26 cellular contexts compared by ENCODE assay signal in the genomic region with DNA sequence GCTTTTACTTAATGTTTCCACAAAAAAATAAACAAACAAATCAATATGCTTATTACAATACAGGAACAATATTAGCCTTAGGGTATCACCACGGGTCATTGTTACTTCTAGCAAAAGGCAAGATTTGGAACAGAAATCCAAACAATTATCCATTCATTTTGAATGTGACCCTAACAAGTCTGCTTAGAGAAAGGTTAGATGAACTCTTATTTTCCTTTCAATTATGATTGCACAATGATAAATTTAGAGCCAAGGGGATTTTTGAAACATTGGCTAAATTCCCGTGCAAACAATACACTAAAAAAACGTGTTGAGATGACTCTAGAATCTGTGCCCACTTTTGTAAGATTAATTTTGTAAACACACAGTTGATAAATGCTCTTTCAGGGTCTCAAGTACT.
A peak's percentile ranks its signal among the peaks of the same experiment; 100 is the strongest.
DNase-seq lines count a peak whose midpoint lies in the region; ATAC-seq and TF ChIP-seq lines count a peak whose summit lies in the region.
"Had no signal": no experiment of that assay in that cellular context is flagged by ENCODE, and none has a peak within 500 bp of the region (broad histone marks: within the 10 kb centered on the region; RNA-seq: fewer than 3 reads in every experiment).

No MANE protein-coding gene starts in this region.

- peak; percentile 8 for ATAC-seq in left lung
- ATAC-seq in GM21381 (IDR thresholded peaks at IDR 0.05; ENCODE audit: unreplicated experiment): no peak
- ATAC-seq: activated CD8-positive, alpha-beta T cell treated with anti-CD3 and anti-CD28 coated beads, Interleukin-2, amount 10 ng/mL, durations not matched to agents 7 days and 5 days; left lobe of liver; stimulated activated naive B cell treated with anti-CD40 and anti-IgM and Interleukin-4, amounts not matched to agents 10 μg/mL and 1 μg/mL and 100 μg/mL, for 72 hours; upper lobe of right lung had no signal

- no peak overlapping the region for H3K9ac ChIP-seq in SU-DHL-6 (ENCODE audit: low read length)

- peak overlapping the region; percentile 22 for H2AFZ ChIP-seq in SU-DHL-6 (ENCODE audit: low read depth, low read length, severe bottlenecking)

- no peak overlapping the region for H3K27ac ChIP-seq in SU-DHL-6 (ENCODE audit: low read depth, low read length)
- H3K27ac ChIP-seq in left lung: no peak overlapping the region
- H3K27ac ChIP-seq: Peyer's patch, upper lobe of right lung had no signal

- TF ChIP-seq CTCF in SU-DHL-6 (IDR thresholded peaks at IDR 0.05; ENCODE audit: insufficient read depth, low read length, poor library complexity, severe bottlenecking) (no peak), left lung (IDR thresholded peaks at IDR 0.05) (no peak)

- no peaks in the 10 kb centered on the region for H3K79me2 ChIP-seq in SU-DHL-6 (ENCODE audit: insufficient read depth, low read length)

- no peaks in the 10 kb centered on the region for H3F3A ChIP-seq in SU-DHL-6 (ENCODE audit: insufficient read depth)

- H3K4me3 ChIP-seq in SU-DHL-6 (ENCODE audit: insufficient read depth, low read length, poor library complexity, severe bottlenecking) (no peak overlapping the region), left lung (no peak overlapping the region)
- H3K4me3 ChIP-seq: Peyer's patch, upper lobe of right lung had no signal

- H3K27me3 ChIP-seq in SU-DHL-6 (ENCODE audit: low read length): no peaks in the 10 kb centered on the region
- no peaks in the 10 kb centered on the region for H3K27me3 ChIP-seq in left lung
- H3K27me3 ChIP-seq: Peyer's patch, upper lobe of right lung had no signal

- H3K36me3 ChIP-seq in SU-DHL-6 (ENCODE audit: low read length) (no peaks in the 10 kb centered on the region), left lung (no peaks in the 10 kb centered on the region)
- H3K36me3 ChIP-seq: Peyer's patch, upper lobe of right lung had no signal

- no peaks in the 10 kb centered on the region for H4K20me1 ChIP-seq in SU-DHL-6 (ENCODE audit: low read depth, low read length)

- H3K9me2 ChIP-seq in SU-DHL-6 (replicated peaks; ENCODE audit: insufficient read depth, low read length): no peaks in the 10 kb centered on the region

- H3K9me3 ChIP-seq in SU-DHL-6 (ENCODE audit: insufficient read depth, low read length): 0 out of 2 replicates have a peak, but pooled peaks cover 12% of the 10 kb centered on the region
- H3K9me3 ChIP-seq in left lung: peaks cover 0 to 11% of the 10 kb centered on the region in 2 donors
- H3K9me3 ChIP-seq: Peyer's patch, upper lobe of right lung had no signal

- DNase-seq in NCI-H2029 treated with DMSO at 0.1 percent for 48 hours (lab: John Stamatoyannopoulos, UW) (peak; percentile 73), NCI-H2029 (lab: John Stamatoyannopoulos, UW) (no peak), NCI-H2081 treated with DMSO at 0.1 percent for 48 hours (lab: John Stamatoyannopoulos, UW) (peak; percentile 87), left lung (no peak), RPMI8226 (no peak), DMS 273 treated with DMSO at 0.1 percent for 48 hours (lab: John Stamatoyannopoulos, UW) (no peak)
- DNase-seq: 8988T; activated CD4-positive, alpha-beta T cell treated with anti-CD3 and anti-CD28 coated beads for 4 hours; activated CD8-positive, alpha-beta T cell treated with anti-CD3 and anti-CD28 coated beads, Interleukin-2, amount 10 ng/mL, durations not matched to agents 7 days and 5 days; activated naive CD4-positive, alpha-beta T cell treated with anti-CD3 and anti-CD28 coated beads for 36 hours; C1 segment of cervical spinal cord; Caco-2; cerebellar nuclear complex; mesendoderm; MV-4-11; NCI-H524 treated with DMSO at 0.1 percent for 48 hours; Peyer's patch; retina; small intestine; stimulated activated naive B cell treated with anti-CD40 and anti-IgM and Interleukin-4, amounts not matched to agents 10 μg/mL and 1 μg/mL and 100 μg/mL, for 72 hours; substantia nigra; T-helper 9 cell; upper lobe of right lung had no signal

- no peak overlapping the region for H3K4me2 ChIP-seq in SU-DHL-6 (ENCODE audit: low read depth, low read length, poor library complexity, severe bottlenecking)

- no peaks in the 10 kb centered on the region for H3K4me1 ChIP-seq in left lung
- H3K4me1 ChIP-seq: Caco-2, Peyer's patch, upper lobe of right lung had no signal

- intact Hi-C loops in left lung (cut with DNase I): no loop called here

Comparison
In these comparisons a context has a peak if more than half of its experiments do, and no peak if none do; other contexts are left out.
1. DNase-seq: peak in NCI-H2029 treated with DMSO at 0.1 percent for 48 hours (single experiment) and NCI-H2081 treated with DMSO at 0.1 percent for 48 hours (single experiment); none in NCI-H2029 (single experiment), left lung (0 of 2), RPMI8226 (single experiment) and DMS 273 treated with DMSO at 0.1 percent for 48 hours (single experiment).